Comparison of ENCODE assay signal across 1 cellular context in the genomic region with DNA sequence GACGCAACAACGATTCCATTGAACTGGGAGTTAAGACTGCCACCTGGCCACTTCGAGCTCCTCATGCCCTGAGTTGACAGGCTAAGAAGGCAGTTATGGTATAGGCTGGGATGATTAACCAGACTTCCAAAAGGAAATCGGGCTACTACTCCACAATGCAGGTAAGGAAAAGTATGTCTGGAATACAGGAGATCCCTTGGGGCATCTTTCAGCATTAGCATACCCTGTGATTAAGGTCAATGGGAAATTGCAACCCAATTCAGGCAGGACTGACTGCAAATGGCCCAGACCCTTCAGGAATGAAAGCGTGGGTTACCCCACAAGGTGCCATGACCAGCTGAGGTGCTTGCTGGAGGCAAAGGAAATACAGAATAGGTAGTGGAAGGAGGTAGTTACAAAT.
TF ChIP-seq lines count a peak whose summit lies in the region.

No MANE protein-coding gene starts in this region.

TF ChIP-seq in H1, 55 proteins besides CTCF, POLR2A, EP300 and RAD21:
- no peak for TF ChIP-seq RXRA (IDR thresholded peaks at IDR 0.05; ENCODE audit: insufficient read depth, low read depth, low read length)
- no peak for TF ChIP-seq CHD1 (IDR thresholded peaks at IDR 0.05; ENCODE audit: low read depth, low read length)
- TF ChIP-seq FOSL1 (IDR thresholded peaks at IDR 0.05; ENCODE audit: insufficient read depth, low read depth, low read length): no peak
